In genomic region chr10:12549297-12549696, GRCh38 we compare ENCODE assay signal across 16 cellular contexts.
DNase-seq lines count a peak whose midpoint lies in the region; ATAC-seq and TF ChIP-seq lines count a peak whose summit lies in the region.
"Had no signal": no experiment of that assay in that cellular context is flagged by ENCODE, and none has a peak within 500 bp of the region (broad histone marks: within the 10 kb centered on the region; RNA-seq: fewer than 3 reads in every experiment).

No MANE protein-coding gene starts in this region.

- peak overlapping the region; percentile 28 for H3K27ac Mint-ChIP-seq in activated CD4-positive, alpha-beta T cell treated with anti-CD3 and anti-CD28 coated beads, Interleukin-2, amount 10 ng/mL, durations not matched to agents 7 days and 5 days
- no peak overlapping the region for H3K27ac Mint-ChIP-seq in activated T-helper 1 cell treated with anti-CD3 and anti-CD28 coated beads, Interleukin-12 subunit alpha, Interleukin-12 subunit beta, Interleukin-2, Interleukin-4 antibody, amounts not matched to agents 30 ng/mL and 10 ng/mL and 1 ng/mL, durations not matched to agents 14 hours and 24 hours and 36 hours

- peaks cover 7% of the 10 kb centered on the region for H3K9me3 Mint-ChIP-seq in activated CD4-positive, alpha-beta T cell treated with anti-CD3 and anti-CD28 coated beads, Interleukin-2, amount 10 ng/mL, durations not matched to agents 7 days and 5 days
- H3K9me3 Mint-ChIP-seq in activated T-helper 1 cell treated with anti-CD3 and anti-CD28 coated beads, Interleukin-12 subunit alpha, Interleukin-12 subunit beta, Interleukin-2, Interleukin-4 antibody, amounts not matched to agents 30 ng/mL and 10 ng/mL and 1 ng/mL, durations not matched to agents 14 hours and 24 hours and 36 hours: peaks cover 16% of the 10 kb centered on the region

- no peaks in the 10 kb centered on the region for H3K27me3 ChIP-seq in osteoblast (ENCODE audit: insufficient read depth, low read length)
- H3K27me3 ChIP-seq: tibial artery had no signal

- no peak overlapping the region for H3K4me3 Mint-ChIP-seq in activated CD4-positive, alpha-beta T cell treated with anti-CD3 and anti-CD28 coated beads, Interleukin-2, amount 10 ng/mL, durations not matched to agents 7 days and 5 days
- no peak overlapping the region for H3K4me3 Mint-ChIP-seq in activated T-helper 1 cell treated with anti-CD3 and anti-CD28 coated beads, Interleukin-12 subunit alpha, Interleukin-12 subunit beta, Interleukin-2, Interleukin-4 antibody, amounts not matched to agents 30 ng/mL and 10 ng/mL and 1 ng/mL, durations not matched to agents 14 hours and 24 hours and 36 hours

- H3K36me3 Mint-ChIP-seq in activated CD4-positive, alpha-beta T cell treated with anti-CD3 and anti-CD28 coated beads, Interleukin-2, amount 10 ng/mL, durations not matched to agents 7 days and 5 days (ENCODE audit: low read depth): peaks cover 4% of the 10 kb centered on the region
- peaks cover 16% of the 10 kb centered on the region for H3K36me3 Mint-ChIP-seq in activated T-helper 1 cell treated with anti-CD3 and anti-CD28 coated beads, Interleukin-12 subunit alpha, Interleukin-12 subunit beta, Interleukin-2, Interleukin-4 antibody, amounts not matched to agents 30 ng/mL and 10 ng/mL and 1 ng/mL, durations not matched to agents 14 hours and 24 hours and 36 hours (ENCODE audit: low read depth)

- peaks cover 11% of the 10 kb centered on the region for H3K4me1 Mint-ChIP-seq in activated CD4-positive, alpha-beta T cell treated with anti-CD3 and anti-CD28 coated beads, Interleukin-2, amount 10 ng/mL, durations not matched to agents 7 days and 5 days
- H3K4me1 Mint-ChIP-seq in activated T-helper 1 cell treated with anti-CD3 and anti-CD28 coated beads, Interleukin-12 subunit alpha, Interleukin-12 subunit beta, Interleukin-2, Interleukin-4 antibody, amounts not matched to agents 30 ng/mL and 10 ng/mL and 1 ng/mL, durations not matched to agents 14 hours and 24 hours and 36 hours (ENCODE audit: low read depth): peaks cover 27% of the 10 kb centered on the region

- CTCF ChIA-PET in activated CD4-positive, alpha-beta T cell treated with anti-CD3 and anti-CD28 coated beads, Interleukin-2, amount 10 ng/mL, durations not matched to agents 7 days and 5 days (lab: Charles Lee): no interaction called here

- H3K4me3 ChIP-seq in osteoblast (ENCODE audit: insufficient read depth, low read length): no peak overlapping the region
- H3K4me3 ChIP-seq: tibial artery had no signal

- H4K20me1 ChIP-seq in osteoblast (ENCODE audit: insufficient read depth, low read length): no peaks in the 10 kb centered on the region

- DNase-seq in activated CD4-positive, alpha-beta T cell treated with anti-CD3 and anti-CD28 coated beads, Interleukin-2, amount 10 ng/mL, durations not matched to agents 7 days and 5 days: no peak
- DNase-seq in activated CD4-positive, alpha-beta T cell treated with anti-CD3 and anti-CD28 coated beads for 48 hours: no peak
- DNase-seq in HT-29 (ENCODE audit: low spot score): peak; percentile 40
- DNase-seq in SW480 (ENCODE audit: low spot score): peak; percentile 43
- no peak for DNase-seq in osteoblast (ENCODE audit: insufficient read length, low spot score, missing footprints)
- no peak for DNase-seq in activated T-helper 1 cell treated with anti-CD3 and anti-CD28 coated beads, Interleukin-12 subunit alpha, Interleukin-12 subunit beta, Interleukin-2, Interleukin-4 antibody, amounts not matched to agents 30 ng/mL and 10 ng/mL and 1 ng/mL, durations not matched to agents 14 hours and 24 hours and 36 hours (ENCODE audit: low spot score)
- DNase-seq: activated effector memory CD4-positive, alpha-beta T cell treated with Interleukin-2 at 50 U/mL for 16 hours; aorta; HCEC 1CT; islet precursor cell; Kasumi-1; midbrain; NCI-H1930; tibial artery had no signal

- H3K27me3 Mint-ChIP-seq in activated CD4-positive, alpha-beta T cell treated with anti-CD3 and anti-CD28 coated beads, Interleukin-2, amount 10 ng/mL, durations not matched to agents 7 days and 5 days: no peaks in the 10 kb centered on the region
- H3K27me3 Mint-ChIP-seq in activated T-helper 1 cell treated with anti-CD3 and anti-CD28 coated beads, Interleukin-12 subunit alpha, Interleukin-12 subunit beta, Interleukin-2, Interleukin-4 antibody, amounts not matched to agents 30 ng/mL and 10 ng/mL and 1 ng/mL, durations not matched to agents 14 hours and 24 hours and 36 hours (ENCODE audit: insufficient read depth): peaks cover 1% of the 10 kb centered on the region

- POLR2A ChIA-PET in activated CD4-positive, alpha-beta T cell treated with anti-CD3 and anti-CD28 coated beads, Interleukin-2, amount 10 ng/mL, durations not matched to agents 7 days and 5 days (lab: Charles Lee): no interaction called here

- no peaks in the 10 kb centered on the region for H3K4me1 ChIP-seq in osteoblast (ENCODE audit: insufficient read depth, low read length)
- H3K4me1 ChIP-seq: tibial artery had no signal

- H2AFZ ChIP-seq in osteoblast (ENCODE audit: low read length): no peak overlapping the region

- H3K36me3 ChIP-seq in osteoblast (ENCODE audit: insufficient read depth, low read length): no peaks in the 10 kb centered on the region

- ATAC-seq in HG02678 (IDR thresholded peaks at IDR 0.05; ENCODE audit: unreplicated experiment) (no peak), GM21381 (IDR thresholded peaks at IDR 0.05; ENCODE audit: unreplicated experiment) (no peak)

- no peak overlapping the region for H3K27ac ChIP-seq in osteoblast (ENCODE audit: low read depth, low read length)
- H3K27ac ChIP-seq: tibial artery had no signal

- no peaks in the 10 kb centered on the region for H3K9me3 ChIP-seq in osteoblast (ENCODE audit: low read depth, low read length)
- H3K9me3 ChIP-seq: tibial artery had no signal

- peak; percentile 9 for TF ChIP-seq CTCF in osteoblast (IDR thresholded peaks at IDR 0.05; ENCODE audit: extremely low read depth, low read depth, low read length)

- no peaks in the 10 kb centered on the region for H3K79me2 ChIP-seq in osteoblast (ENCODE audit: insufficient read depth, low read length)

- no peak overlapping the region for H3K4me2 ChIP-seq in osteoblast (ENCODE audit: insufficient read depth, low read length)

- intact Hi-C loops in activated T-helper 1 cell treated with anti-CD3 and anti-CD28 coated beads, Interleukin-12 subunit alpha, Interleukin-12 subunit beta, Interleukin-2, Interleukin-4 antibody, amounts not matched to agents 30 ng/mL and 10 ng/mL and 1 ng/mL, durations not matched to agents 14 hours and 24 hours and 36 hours (cut with micrococcal nuclease): no loop called here

Comparison
In these comparisons a context has a peak if more than half of its experiments do, and no peak if none do; other contexts are left out.
1. DNase-seq: peak in HT-29 (single experiment) and SW480 (single experiment); none in activated CD4-positive, alpha-beta T cell treated with anti-CD3 and anti-CD28 coated beads, Interleukin-2, amount 10 ng/mL, durations not matched to agents 7 days and 5 days (single experiment), activated CD4-positive, alpha-beta T cell treated with anti-CD3 and anti-CD28 coated beads for 48 hours (single experiment), osteoblast (single experiment) and activated T-helper 1 cell treated with anti-CD3 and anti-CD28 coated beads, Interleukin-12 subunit alpha, Interleukin-12 subunit beta, Interleukin-2, Interleukin-4 antibody, amounts not matched to agents 30 ng/mL and 10 ng/mL and 1 ng/mL, durations not matched to agents 14 hours and 24 hours and 36 hours (single experiment).